ENCODE assay signal across 31 cellular contexts in the genomic region with DNA sequence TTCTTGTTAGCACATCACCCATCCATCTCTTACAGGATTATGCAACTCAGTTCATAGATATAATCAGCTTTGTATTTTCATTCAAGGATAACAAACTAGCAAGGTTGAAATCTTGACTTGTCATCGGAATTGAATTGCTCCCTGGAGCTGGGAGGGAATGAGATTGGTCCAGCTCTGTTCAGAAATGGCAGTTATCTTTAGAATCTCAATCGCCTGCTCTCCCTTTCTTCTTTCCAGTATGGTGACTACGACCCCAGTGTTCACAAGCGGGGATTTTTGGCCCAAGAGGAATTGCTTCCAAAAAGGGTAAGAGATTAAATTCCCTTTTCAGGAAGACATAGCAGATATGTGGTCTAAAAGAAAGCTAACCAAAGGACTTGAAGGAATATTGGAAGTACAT.
"Had no signal": no experiment of that assay in that cellular context is flagged by ENCODE, and none has a peak within 500 bp of the region (broad histone marks: within the 10 kb centered on the region; RNA-seq: fewer than 3 reads in every experiment).

No MANE protein-coding gene starts in this region.

- H3K9me3 Mint-ChIP-seq: activated CD4-positive, alpha-beta T cell treated with anti-CD3 and anti-CD28 coated beads, Interleukin-2, amount 10 ng/mL, durations not matched to agents 24 days and 14 days; activated CD8-positive, alpha-beta T cell treated with anti-CD3 and anti-CD28 coated beads for 36 hours; activated naive CD8-positive, alpha-beta T cell treated with anti-CD3 and anti-CD28 coated beads for 36 hours; activated T-cell treated with anti-CD3 and anti-CD28 coated beads, Interleukin-2, amount 50 U/mL, for 72 hours; activated T-helper 17 cell treated with anti-CD3 and anti-CD28 coated beads, Interleukin-2, amount 50 U/mL, for 72 hours had no signal

- H3K4me3 ChIP-seq: body of pancreas, MG63, Peyer's patch, SJSA1 had no signal

- ATAC-seq: activated CD8-positive, alpha-beta T cell treated with anti-CD3 and anti-CD28 coated beads for 36 hours; activated T-cell treated with anti-CD3 and anti-CD28 coated beads, Interleukin-2, amount 50 U/mL, for 72 hours; activated T-helper 17 cell treated with anti-CD3 and anti-CD28 coated beads, Interleukin-2, amount 50 U/mL, for 72 hours; body of pancreas; PC-3 had no signal

- H3K4me1 Mint-ChIP-seq: activated naive CD8-positive, alpha-beta T cell treated with anti-CD3 and anti-CD28 coated beads for 36 hours; activated T-helper 17 cell treated with anti-CD3 and anti-CD28 coated beads, Interleukin-2, amount 50 U/mL, for 72 hours had no signal

- H3K27ac Mint-ChIP-seq: activated CD4-positive, alpha-beta T cell treated with anti-CD3 and anti-CD28 coated beads, Interleukin-2, amount 10 ng/mL, durations not matched to agents 24 days and 14 days; activated CD8-positive, alpha-beta T cell treated with anti-CD3 and anti-CD28 coated beads for 36 hours; activated naive CD8-positive, alpha-beta T cell treated with anti-CD3 and anti-CD28 coated beads for 36 hours; activated T-cell treated with anti-CD3 and anti-CD28 coated beads, Interleukin-2, amount 50 U/mL, for 72 hours; activated T-helper 17 cell treated with anti-CD3 and anti-CD28 coated beads, Interleukin-2, amount 50 U/mL, for 72 hours had no signal

- H3K4me1 ChIP-seq: body of pancreas, Peyer's patch, SJSA1 had no signal

- H3K27me3 Mint-ChIP-seq: activated CD4-positive, alpha-beta T cell treated with anti-CD3 and anti-CD28 coated beads, Interleukin-2, amount 10 ng/mL, durations not matched to agents 24 days and 14 days; activated CD8-positive, alpha-beta T cell treated with anti-CD3 and anti-CD28 coated beads for 36 hours; activated naive CD8-positive, alpha-beta T cell treated with anti-CD3 and anti-CD28 coated beads for 36 hours; activated T-helper 17 cell treated with anti-CD3 and anti-CD28 coated beads, Interleukin-2, amount 50 U/mL, for 72 hours had no signal

- H3K27me3 ChIP-seq: body of pancreas, MG63, Peyer's patch, SJSA1 had no signal

- H3K9me3 ChIP-seq: body of pancreas, MG63, Peyer's patch, SJSA1 had no signal

- H3K4me3 Mint-ChIP-seq: activated CD4-positive, alpha-beta T cell treated with anti-CD3 and anti-CD28 coated beads, Interleukin-2, amount 10 ng/mL, durations not matched to agents 24 days and 14 days; activated CD8-positive, alpha-beta T cell treated with anti-CD3 and anti-CD28 coated beads for 36 hours; activated naive CD8-positive, alpha-beta T cell treated with anti-CD3 and anti-CD28 coated beads for 36 hours; activated T-cell treated with anti-CD3 and anti-CD28 coated beads, Interleukin-2, amount 50 U/mL, for 72 hours; activated T-helper 17 cell treated with anti-CD3 and anti-CD28 coated beads, Interleukin-2, amount 50 U/mL, for 72 hours had no signal

- DNase-seq: activated CD4-positive, alpha-beta T cell treated with anti-CD3 and anti-CD28 coated beads, Interleukin-2, amount 10 ng/mL, durations not matched to agents 24 days and 14 days; activated CD4-positive, alpha-beta T cell treated with anti-CD3 and anti-CD28 coated beads, Interleukin-2, amount 50 U/mL, for 4 hours; activated CD8-positive, alpha-beta T cell treated with anti-CD3 and anti-CD28 coated beads for 36 hours; activated effector memory CD4-positive, alpha-beta T cell treated with anti-CD3 and anti-CD28 coated beads, Interleukin-2, amount 50 U/mL, for 16 hours; activated naive CD4-positive, alpha-beta T cell; activated naive CD4-positive, alpha-beta T cell treated with anti-CD3 and anti-CD28 coated beads, Interleukin-2, amount 50 U/mL, for 16 hours; activated naive CD8-positive, alpha-beta T cell treated with anti-CD3 and anti-CD28 coated beads for 36 hours; activated T-cell treated with anti-CD3 and anti-CD28 coated beads, Interleukin-2, amount 50 U/mL, for 1 hour; activated T-cell treated with anti-CD3 and anti-CD28 coated beads, Interleukin-2, amount 50 U/mL, for 72 hours; body of pancreas; caudate nucleus; Kasumi-1; KG1; MG63; NCI-H1105; NCI-H1417 treated with DMSO at 0.1 percent for 48 hours; NCI-H187 treated with DMSO at 0.1 percent for 48 hours; NCI-H2081; NCI-H2171 treated with DMSO at 0.1 percent for 48 hours; NCI-H2227 treated with DMSO at 0.1 percent for 48 hours; NCI-H446; NCI-H510A treated with DMSO at 0.1 percent for 48 hours; NCI-H526 treated with DMSO at 0.1 percent for 48 hours; NK-92 treated with Interleukin-12 subunit alpha and Interleukin-12 subunit beta, amount 100 ng/mL, for 24 hours; PC-3; Peyer's patch; RPMI8226; SHP77 treated with DMSO at 0.1 percent for 48 hours; T1000 had no signal

- H3K27ac ChIP-seq: body of pancreas, Peyer's patch, SJSA1 had no signal
